2 cellular contexts compared by ENCODE assay signal in the genomic region with DNA sequence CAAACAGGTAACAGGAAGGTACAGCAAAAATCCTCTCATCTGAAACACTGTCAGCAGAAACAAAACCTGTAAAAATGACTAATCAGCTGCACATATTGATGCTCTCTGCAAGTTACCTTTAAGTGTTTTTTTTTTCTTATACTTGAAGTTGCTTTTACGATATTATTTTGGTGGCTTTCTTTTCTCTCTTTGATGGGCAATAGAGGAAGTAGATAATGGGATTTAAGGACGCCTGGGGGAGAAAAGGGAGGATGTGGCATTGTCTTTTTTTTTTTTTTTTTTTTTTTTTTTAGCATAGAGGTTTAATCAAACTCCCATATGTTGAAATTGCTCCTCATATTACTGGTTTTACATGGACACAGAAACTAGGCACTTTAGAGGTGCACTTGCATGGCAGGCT.
TF ChIP-seq lines count a peak whose summit lies in the region.

No MANE protein-coding gene starts in this region.

TF ChIP-seq in SK-N-SH, 30 proteins besides CTCF, POLR2A, EP300 and RAD21 (continued from another document):
- TF ChIP-seq, protein P1, sequence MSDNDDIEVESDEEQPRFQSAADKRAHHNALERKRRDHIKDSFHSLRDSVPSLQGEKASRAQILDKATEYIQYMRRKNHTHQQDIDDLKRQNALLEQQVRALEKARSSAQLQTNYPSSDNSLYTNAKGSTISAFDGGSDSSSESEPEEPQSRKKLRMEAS (IDR thresholded peaks at IDR 0.05; ENCODE audit: low read depth), result no peak
- TF ChIP-seq MEF2A (IDR thresholded peaks at IDR 0.05; ENCODE audit: borderline replicate concordance, low read depth) (no peak), RFX5 (IDR thresholded peaks at IDR 0.05; ENCODE audit: low read length) (no peak)

TF ChIP-seq in SK-N-SH treated with all-trans-retinoic acid at 6 μM for 48 hours, 23 proteins besides CTCF, POLR2A, EP300 and RAD21 (continued from another document):
- TF ChIP-seq, protein P2, sequence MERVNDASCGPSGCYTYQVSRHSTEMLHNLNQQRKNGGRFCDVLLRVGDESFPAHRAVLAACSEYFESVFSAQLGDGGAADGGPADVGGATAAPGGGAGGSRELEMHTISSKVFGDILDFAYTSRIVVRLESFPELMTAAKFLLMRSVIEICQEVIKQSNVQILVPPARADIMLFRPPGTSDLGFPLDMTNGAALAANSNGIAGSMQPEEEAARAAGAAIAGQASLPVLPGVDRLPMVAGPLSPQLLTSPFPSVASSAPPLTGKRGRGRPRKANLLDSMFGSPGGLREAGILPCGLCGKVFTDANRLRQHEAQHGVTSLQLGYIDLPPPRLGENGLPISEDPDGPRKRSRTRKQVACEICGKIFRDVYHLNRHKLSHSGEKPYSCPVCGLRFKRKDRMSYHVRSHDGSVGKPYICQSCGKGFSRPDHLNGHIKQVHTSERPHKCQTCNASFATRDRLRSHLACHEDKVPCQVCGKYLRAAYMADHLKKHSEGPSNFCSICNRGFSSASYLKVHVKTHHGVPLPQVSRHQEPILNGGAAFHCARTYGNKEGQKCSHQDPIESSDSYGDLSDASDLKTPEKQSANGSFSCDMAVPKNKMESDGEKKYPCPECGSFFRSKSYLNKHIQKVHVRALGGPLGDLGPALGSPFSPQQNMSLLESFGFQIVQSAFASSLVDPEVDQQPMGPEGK (CRISPR knock-in tag; IDR thresholded peaks at IDR 0.05; ENCODE audit: borderline replicate concordance), result no peak
- TF ChIP-seq SNAI2 (CRISPR knock-in tag; IDR thresholded peaks at IDR 0.05), result no peak
- TF ChIP-seq ZC3H10 (CRISPR knock-in tag; IDR thresholded peaks at IDR 0.05), result no peak
